24 cellular contexts compared by ENCODE assay signal in genomic region chr10:113031147-113031546, GRCh38.
"Had no signal": no experiment of that assay in that cellular context is flagged by ENCODE, and none has a peak within 500 bp of the region (broad histone marks: within the 10 kb centered on the region; RNA-seq: fewer than 3 reads in every experiment).

No MANE protein-coding gene starts in this region.

- DNase-seq: colonic mucosa; dermis blood vessel endothelial cell; effector memory CD4-positive, alpha-beta T cell; erythroblast; esophagus squamous epithelium; hypothalamus; immature natural killer cell; left colon; mucosa of descending colon; naive B cell; stimulated activated CD4-positive, alpha-beta T cell treated with anti-CD3 and anti-CD28 coated beads, Interleukin-4, amount 100 ng/mL, for 4 hours; stimulated activated naive CD8-positive, alpha-beta T cell treated with anti-CD3 and anti-CD28 coated beads, Interleukin-15, Interleukin-2, amounts not matched to agents 100 U/mL and 50 U/mL, for 24 hours; substantia nigra; testis; upper lobe of right lung; uterus had no signal

- H3K36me3 Mint-ChIP-seq: immature natural killer cell; naive B cell; natural killer cell treated with Interleukin-12 subunit alpha and Interleukin-12 subunit beta and Interleukin-15 and Interleukin-18, amount 100 ng/mL, for 72 hours; stimulated activated memory B cell treated with anti-CD40 and anti-IgM and Interleukin-4, amounts not matched to agents 10 μg/mL and 1 μg/mL and 100 μg/mL, for 72 hours had no signal

- H3K27me3 ChIP-seq: colonic mucosa, esophagus squamous epithelium, neutrophil, testis, tibial nerve, upper lobe of right lung, uterus had no signal

- H3K9me3 Mint-ChIP-seq: immature natural killer cell; mesothelial cell of epicardium; natural killer cell treated with Interleukin-12 subunit alpha and Interleukin-12 subunit beta and Interleukin-15 and Interleukin-18, amount 100 ng/mL, for 72 hours; neural crest cell had no signal

- H3K9ac ChIP-seq: parathyroid adenoma had no signal

- H3K36me3 ChIP-seq: colonic mucosa, esophagus squamous epithelium, neutrophil, tibial nerve, upper lobe of right lung, uterus had no signal

- H3K27ac ChIP-seq: colonic mucosa, esophagus squamous epithelium, neutrophil, parathyroid adenoma, testis, tibial nerve, upper lobe of right lung had no signal

- H3K4me3 ChIP-seq: colonic mucosa, esophagus squamous epithelium, mucosa of descending colon, testis, tibial nerve, upper lobe of right lung, uterus had no signal

- H3K27me3 Mint-ChIP-seq: progenitor cell of endocrine pancreas had no signal

- H3K4me3 Mint-ChIP-seq: immature natural killer cell; mesothelial cell of epicardium; naive B cell; natural killer cell treated with Interleukin-12 subunit alpha and Interleukin-12 subunit beta and Interleukin-15 and Interleukin-18, amount 100 ng/mL, for 72 hours; neural crest cell; stimulated activated memory B cell treated with anti-CD40 and anti-IgM and Interleukin-4, amounts not matched to agents 10 μg/mL and 1 μg/mL and 100 μg/mL, for 72 hours had no signal

- H3K9me3 ChIP-seq: colonic mucosa, esophagus squamous epithelium, mucosa of descending colon, neutrophil, testis, tibial nerve, upper lobe of right lung, uterus had no signal

- H2AFZ ChIP-seq: parathyroid adenoma had no signal

- H3K4me1 Mint-ChIP-seq: stimulated activated memory B cell treated with anti-CD40 and anti-IgM and Interleukin-4, amounts not matched to agents 10 μg/mL and 1 μg/mL and 100 μg/mL, for 72 hours had no signal

- H3K27ac Mint-ChIP-seq: immature natural killer cell; mesothelial cell of epicardium; naive B cell; natural killer cell treated with Interleukin-12 subunit alpha and Interleukin-12 subunit beta and Interleukin-15 and Interleukin-18, amount 100 ng/mL, for 72 hours; stimulated activated memory B cell treated with anti-CD40 and anti-IgM and Interleukin-4, amounts not matched to agents 10 μg/mL and 1 μg/mL and 100 μg/mL, for 72 hours had no signal
